ENCODE assay signal across 20 cellular contexts in genomic region chr22:26690654-26691376, GRCh38. TPM values are rescaled to one million over a fixed set of nuclear protein-coding genes. Genes with fewer than 3 reads are reported as not detected.
A peak's percentile ranks its signal among the peaks of the same experiment; 100 is the strongest.
DNase-seq lines count a peak whose midpoint lies in the region; ATAC-seq and TF ChIP-seq lines count a peak whose summit lies in the region.
"Had no signal": no experiment of that assay in that cellular context is flagged by ENCODE, and none has a peak within 500 bp of the region (broad histone marks: within the 10 kb centered on the region; RNA-seq: fewer than 3 reads in every experiment).

No MANE protein-coding gene starts in this region.

- peak overlapping the region; percentile 44 to 51 for H3K27ac Mint-ChIP-seq in natural killer cell
- peak overlapping the region in 1 of 2 donors; percentile 36 for H3K27ac Mint-ChIP-seq in natural killer cell treated with Interleukin-12 subunit alpha and Interleukin-12 subunit beta and Interleukin-15 and Interleukin-18, amount 100 ng/mL, for 72 hours
- H3K27ac Mint-ChIP-seq: memory B cell had no signal

- no peak for DNase-seq in natural killer cell
- DNase-seq in natural killer cell treated with Interleukin-12 subunit alpha and Interleukin-12 subunit beta and Interleukin-15 and Interleukin-18, amount 100 ng/mL, for 72 hours (ENCODE audit: low spot score), result no peak
- DNase-seq in RPMI7951 (ENCODE audit: low read depth), result peak; percentile 24
- DNase-seq in effector memory CD4-positive, alpha-beta T cell, result no peak
- no peak for DNase-seq in T-helper 1 cell
- no peak for DNase-seq in NCI-H446 treated with DMSO at 0.1 percent for 48 hours (lab: John Stamatoyannopoulos, UW)
- DNase-seq: activated CD4-positive, alpha-beta T cell treated with anti-CD3 and anti-CD28 coated beads, Interleukin-2, amount 50 U/mL, for 4 hours; DMS53; effector CD4-positive, alpha-beta T cell; foreskin fibroblast; GDM1; NCI-H1694 treated with DMSO at 0.1 percent for 48 hours; NCI-H2171 treated with DMSO at 0.1 percent for 48 hours; NCI-H526 treated with DMSO at 0.1 percent for 48 hours; occipital lobe; stimulated activated CD4-positive, alpha-beta T cell treated with anti-CD3 and anti-CD28 coated beads, Interleukin-2, amount 100 ng/mL, for 24 hours had no signal

- no peaks in the 10 kb centered on the region for H3K9me3 Mint-ChIP-seq in natural killer cell
- no peaks in the 10 kb centered on the region for H3K9me3 Mint-ChIP-seq in natural killer cell treated with Interleukin-12 subunit alpha and Interleukin-12 subunit beta and Interleukin-15 and Interleukin-18, amount 100 ng/mL, for 72 hours
- H3K9me3 Mint-ChIP-seq: activated naive CD4-positive, alpha-beta T cell treated with anti-CD3 and anti-CD28 coated beads, Interleukin-2, amount 50 U/mL, for 24 hours; memory B cell had no signal

- peaks cover 22% of the 10 kb centered on the region for H3K36me3 ChIP-seq in effector memory CD4-positive, alpha-beta T cell (ENCODE audit: control insufficient read depth, insufficient read depth, low read length)

- no peak for TF ChIP-seq POLR2A in GM18505 (IDR thresholded peaks at IDR 0.05; ENCODE audit: borderline replicate concordance, extremely low read depth, insufficient read depth, insufficient read length)

- intact Hi-C loops in natural killer cell (cut with micrococcal nuclease), result no loop called here

- H3K4me3 ChIP-seq in effector memory CD4-positive, alpha-beta T cell (ENCODE audit: insufficient read depth, low read depth, low read length, poor library complexity, severe bottlenecking), result peak overlapping the region; percentile 5
- H3K4me3 ChIP-seq: SJSA1 had no signal

- H3K9me3 ChIP-seq in effector memory CD4-positive, alpha-beta T cell (ENCODE audit: control insufficient read depth, low read length), result no peaks in the 10 kb centered on the region
- H3K9me3 ChIP-seq: SJSA1 had no signal

- H3K4me1 Mint-ChIP-seq in natural killer cell, result peaks cover 39 to 54% of the 10 kb centered on the region in 2 donors
- peaks cover 19 to 28% of the 10 kb centered on the region in 2 donors for H3K4me1 Mint-ChIP-seq in natural killer cell treated with Interleukin-12 subunit alpha and Interleukin-12 subunit beta and Interleukin-15 and Interleukin-18, amount 100 ng/mL, for 72 hours (ENCODE audit: low read depth in 2 of 2)

- H3K4me1 ChIP-seq in effector memory CD4-positive, alpha-beta T cell (ENCODE audit: control insufficient read depth, insufficient read depth, low read length, poor library complexity, severe bottlenecking), result peaks cover 7% of the 10 kb centered on the region

- no peak for TF ChIP-seq CTCF in natural killer cell (IDR thresholded peaks at IDR 0.05)

- H3K4me3 Mint-ChIP-seq in natural killer cell, result no peak overlapping the region
- no peak overlapping the region for H3K4me3 Mint-ChIP-seq in natural killer cell treated with Interleukin-12 subunit alpha and Interleukin-12 subunit beta and Interleukin-15 and Interleukin-18, amount 100 ng/mL, for 72 hours
- H3K4me3 Mint-ChIP-seq: memory B cell had no signal

- peaks cover 8% of the 10 kb centered on the region for H3K36me3 Mint-ChIP-seq in natural killer cell
- peaks cover 8% of the 10 kb centered on the region for H3K36me3 Mint-ChIP-seq in natural killer cell treated with Interleukin-12 subunit alpha and Interleukin-12 subunit beta and Interleukin-15 and Interleukin-18, amount 100 ng/mL, for 72 hours

- ATAC-seq in natural killer cell (no peak), GM18505 (IDR thresholded peaks at IDR 0.05; ENCODE audit: unreplicated experiment) (no peak)
- no peak for ATAC-seq in natural killer cell treated with Interleukin-12 subunit alpha and Interleukin-12 subunit beta and Interleukin-15 and Interleukin-18, amount 100 ng/mL, for 72 hours

- no peaks in the 10 kb centered on the region for H3K27me3 ChIP-seq in effector memory CD4-positive, alpha-beta T cell (replicated peaks; ENCODE audit: control insufficient read depth, insufficient read depth, low read length, poor library complexity, severe bottlenecking)
- H3K27me3 ChIP-seq: SJSA1 had no signal

- no peak overlapping the region for H3K27ac ChIP-seq in effector memory CD4-positive, alpha-beta T cell (ENCODE audit: insufficient read depth, low read length, poor library complexity, severe bottlenecking)
- H3K27ac ChIP-seq: SJSA1 had no signal

- H3K27me3 Mint-ChIP-seq in natural killer cell (ENCODE audit: low read depth in 2 of 2), result no peaks in the 10 kb centered on the region
- H3K27me3 Mint-ChIP-seq in natural killer cell treated with Interleukin-12 subunit alpha and Interleukin-12 subunit beta and Interleukin-15 and Interleukin-18, amount 100 ng/mL, for 72 hours, result no peaks in the 10 kb centered on the region
- H3K27me3 Mint-ChIP-seq: activated naive CD4-positive, alpha-beta T cell treated with anti-CD3 and anti-CD28 coated beads, Interleukin-2, amount 50 U/mL, for 24 hours; memory B cell had no signal

RNA-seq across cellular contexts. Expression of gene MIAT, which starts 33.4 kb away (rescaled TPM):
- total RNA-seq in natural killer cell, result 100 to 1,000 TPM in 1 of 3 donors, 10 to 100 TPM in 2; 75.3 to 105 (median 76.3) TPM
- 10 to 100 TPM in 1 of 2 donors, 1 to 10 TPM in 1; 6.0 to 12.6 TPM for total RNA-seq in natural killer cell treated with Interleukin-12 subunit alpha and Interleukin-12 subunit beta and Interleukin-15 and Interleukin-18, amount 100 ng/mL, for 72 hours
- total RNA-seq in RPMI7951 (2014; rRNA removed; shearing (Covaris generic)), result 0.39 and 0.48 TPM in 2 replicates

Comparison
In these comparisons a context has a peak if more than half of its experiments do, and no peak if none do; other contexts are left out.
1. RNA of gene MIAT, which starts 33.4 kb away (total RNA-seq): 75.3 to 105 TPM in natural killer cell; 6.0 to 12.6 TPM in natural killer cell treated with Interleukin-12 subunit alpha and Interleukin-12 subunit beta and Interleukin-15 and Interleukin-18, amount 100 ng/mL, for 72 hours and 0.39 to 0.48 TPM in RPMI7951; every median in the first group is over 4 times any median in the second.